ENCODE assay signal across 10 cellular contexts in the genomic region with DNA sequence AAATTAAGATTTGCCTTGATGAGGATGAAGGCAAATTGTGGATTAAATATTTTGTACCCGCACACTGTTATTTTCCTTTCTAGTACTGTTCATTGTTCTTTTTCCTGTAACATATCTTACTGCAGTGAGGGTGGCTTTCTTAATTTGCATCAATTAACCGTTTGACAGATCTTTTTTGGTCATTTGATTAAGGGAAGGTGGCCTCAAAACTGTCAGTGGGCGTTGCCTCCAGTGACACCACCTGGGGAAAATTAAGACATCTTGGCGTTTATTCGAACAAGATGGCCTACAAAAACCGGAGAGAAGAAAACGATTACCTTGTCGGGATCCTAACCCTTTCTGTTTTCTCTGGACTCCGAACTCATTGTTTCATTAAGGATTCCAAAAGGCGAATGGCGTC. TPM values are rescaled to one million over a fixed set of nuclear protein-coding genes. Genes with fewer than 3 reads are reported as not detected.
DNase-seq lines count a peak whose midpoint lies in the region; ATAC-seq and TF ChIP-seq lines count a peak whose summit lies in the region.
"Had no signal": no experiment of that assay in that cellular context is flagged by ENCODE, and none has a peak within 500 bp of the region (broad histone marks: within the 10 kb centered on the region; RNA-seq: fewer than 3 reads in every experiment).

No MANE protein-coding gene starts in this region.

- H3K27me3 ChIP-seq in osteoblast (ENCODE audit: insufficient read depth, low read length) = no peaks in the 10 kb centered on the region
- H3K27me3 ChIP-seq: ascending aorta had no signal

- no peak for TF ChIP-seq CTCF in endothelial cell (IDR thresholded peaks at IDR 0.05; ENCODE audit: unreplicated experiment)
- no peak for TF ChIP-seq CTCF in osteoblast (IDR thresholded peaks at IDR 0.05; ENCODE audit: extremely low read depth, low read depth, low read length)

- H3K4me3 Mint-ChIP-seq in endothelial cell (ENCODE audit: unreplicated experiment) = peak overlapping the region; percentile 95

- H3K4me2 ChIP-seq in osteoblast (ENCODE audit: insufficient read depth, low read length) = peak overlapping the region; percentile 73

- H4K20me1 ChIP-seq in osteoblast (ENCODE audit: insufficient read depth, low read length) = peaks cover 55% of the 10 kb centered on the region

- peaks cover 14% of the 10 kb centered on the region for H3K27me3 Mint-ChIP-seq in endothelial cell (ENCODE audit: unreplicated experiment)

- ATAC-seq in GM21360 (IDR thresholded peaks at IDR 0.05; ENCODE audit: unreplicated experiment) (no peak), GM19397 (IDR thresholded peaks at IDR 0.05; ENCODE audit: unreplicated experiment) (no peak)

- DNase-seq in DMS79 treated with DMSO at 0.1 percent for 48 hours (lab: John Stamatoyannopoulos, UW) (peak; percentile 40), NCI-H526 treated with DMSO at 0.1 percent for 48 hours (lab: John Stamatoyannopoulos, UW) (peak; percentile 50), endothelial cell (ENCODE audit: low spot score) (no peak), osteoblast (ENCODE audit: insufficient read length, low spot score, missing footprints) (no peak), occipital lobe (lab: John Stamatoyannopoulos, UW) (no peak), GM03348 (ENCODE audit: low spot score) (no peak)

- peak overlapping the region; percentile 89 for H3K4me3 ChIP-seq in osteoblast (ENCODE audit: insufficient read depth, low read length)

- H3K9me3 ChIP-seq in osteoblast (ENCODE audit: low read depth, low read length) = no peaks in the 10 kb centered on the region
- H3K9me3 ChIP-seq: ascending aorta had no signal

- H3K9me3 Mint-ChIP-seq in endothelial cell (ENCODE audit: unreplicated experiment) = no peaks in the 10 kb centered on the region

- H3K4me1 ChIP-seq in osteoblast (ENCODE audit: insufficient read depth, low read length) = peaks cover 47% of the 10 kb centered on the region

- H3K36me3 Mint-ChIP-seq in endothelial cell (ENCODE audit: low read depth, unreplicated experiment) = peaks cover 8% of the 10 kb centered on the region

- H3K27ac ChIP-seq in osteoblast (ENCODE audit: low read depth, low read length) = peak overlapping the region; percentile 97

- no peak overlapping the region for H2AFZ ChIP-seq in osteoblast (ENCODE audit: low read length)

- H3K36me3 ChIP-seq in osteoblast (ENCODE audit: insufficient read depth, low read length) = peaks cover 12% of the 10 kb centered on the region
- H3K36me3 ChIP-seq: ascending aorta had no signal

- peaks cover 17% of the 10 kb centered on the region for H3K4me1 Mint-ChIP-seq in endothelial cell (ENCODE audit: unreplicated experiment)

- peaks cover 68% of the 10 kb centered on the region for H3K79me2 ChIP-seq in osteoblast (ENCODE audit: insufficient read depth, low read length)

- H3K27ac Mint-ChIP-seq in endothelial cell (ENCODE audit: unreplicated experiment) = peak overlapping the region; percentile 70

RNA-seq across cellular contexts. Expression of a gene that starts 2.0 kb away (rescaled TPM):
- total RNA-seq in endothelial cell (ENCODE audit: unreplicated experiment) = 95.2 TPM
- 242 and 272 TPM in 2 replicates for total RNA-seq in osteoblast
- 359 TPM for total RNA-seq in occipital lobe
- total RNA-seq: T-helper 2 cell treated with Interferon-gamma antibody and Interleukin-4, amounts not matched to agents 100 ng/mL and 5 ng/mL, for 36 hours had no signal

Comparison
In these comparisons a context has a peak if more than half of its experiments do, and no peak if none do; other contexts are left out.
1. DNase-seq: peak in DMS79 treated with DMSO at 0.1 percent for 48 hours (single experiment) and NCI-H526 treated with DMSO at 0.1 percent for 48 hours (single experiment); none in endothelial cell (single experiment), osteoblast (single experiment), occipital lobe (single experiment) and GM03348 (single experiment).